26 cellular contexts compared by ENCODE assay signal in genomic region chr10:75957721-75958120, GRCh38.
DNase-seq lines count a peak whose midpoint lies in the region; ATAC-seq and TF ChIP-seq lines count a peak whose summit lies in the region.
"Had no signal": no experiment of that assay in that cellular context is flagged by ENCODE, and none has a peak within 500 bp of the region (broad histone marks: within the 10 kb centered on the region; RNA-seq: fewer than 3 reads in every experiment).

No MANE protein-coding gene starts in this region.

- H3K36me3 Mint-ChIP-seq in dendritic cell treated with granulocyte-macrophage colony-stimulating factor and Interleukin-4, amounts not matched to agents 40 ng/mL and 50 ng/mL, for 4 days (ENCODE audit: low read depth), result peaks cover 6% of the 10 kb centered on the region
- H3K36me3 Mint-ChIP-seq in nephron (ENCODE audit: low read depth) (no peaks in the 10 kb centered on the region), osteocyte (ENCODE audit: unreplicated experiment) (no peaks in the 10 kb centered on the region)
- no peaks in the 10 kb centered on the region for H3K36me3 Mint-ChIP-seq in activated T-cell treated with anti-CD3 and anti-CD28 coated beads, Interleukin-2, amount 50 U/mL, for 4 hours (ENCODE audit: insufficient read depth)
- H3K36me3 Mint-ChIP-seq: CD8-positive, alpha-beta memory T cell had no signal

- no peaks in the 10 kb centered on the region for H3K9me2 ChIP-seq in SK-N-SH

- no peaks in the 10 kb centered on the region for H4K20me1 ChIP-seq in SK-N-SH (ENCODE audit: insufficient read depth)

- intact Hi-C loops in dendritic cell treated with granulocyte-macrophage colony-stimulating factor and Interleukin-4, amounts not matched to agents 40 ng/mL and 50 ng/mL, for 4 days (cut with micrococcal nuclease), result no loop called here

- TF ChIP-seq EP300 in SK-N-SH (IDR thresholded peaks at IDR 0.05; ENCODE audit: borderline replicate concordance in 1 of 2, low read depth in 1 of 2, low read length in 1 of 2), result no peak

- H3K4me1 ChIP-seq in SK-N-SH (ENCODE audit: control insufficient read depth in 1 of 2, insufficient read depth in 2 of 2, low read depth in 1 of 2, low read length in 1 of 2), result no peaks in the 10 kb centered on the region
- H3K4me1 ChIP-seq: HAP-1, SJCRH30 had no signal

- H3K36me3 ChIP-seq in SK-N-SH (replicated peaks in 1 of 2; ENCODE audit: control insufficient read depth in 1 of 2, insufficient read depth in 2 of 2, low read length in 1 of 2), result no peaks in the 10 kb centered on the region
- H3K36me3 ChIP-seq: HAP-1, SJCRH30 had no signal

- H3K9ac ChIP-seq in SK-N-SH, result no peak overlapping the region

- H3F3A ChIP-seq in SK-N-SH (replicated peaks; ENCODE audit: insufficient read depth), result no peaks in the 10 kb centered on the region

- H3K27me3 Mint-ChIP-seq in dendritic cell treated with granulocyte-macrophage colony-stimulating factor and Interleukin-4, amounts not matched to agents 40 ng/mL and 50 ng/mL, for 4 days, result no peaks in the 10 kb centered on the region
- H3K27me3 Mint-ChIP-seq in nephron (ENCODE audit: low read depth), result peaks cover 13% of the 10 kb centered on the region
- peaks cover 14% of the 10 kb centered on the region for H3K27me3 Mint-ChIP-seq in osteocyte (ENCODE audit: unreplicated experiment)
- H3K27me3 Mint-ChIP-seq in activated T-cell treated with anti-CD3 and anti-CD28 coated beads, Interleukin-2, amount 50 U/mL, for 4 hours (ENCODE audit: low read depth), result no peaks in the 10 kb centered on the region
- H3K27me3 Mint-ChIP-seq: B cell; CD8-positive, alpha-beta memory T cell had no signal

- H2AFZ ChIP-seq in SK-N-SH (ENCODE audit: low read depth), result no peak overlapping the region

- no peak for TF ChIP-seq RAD21 in SK-N-SH (IDR thresholded peaks at IDR 0.05; ENCODE audit: low read length)

- H3K4me3 ChIP-seq in SK-N-SH (ENCODE audit: low read depth in 2 of 2, low read length in 1 of 2) (no peak overlapping the region), foreskin fibroblast (ENCODE audit: low read depth in 1 of 2, low read length in 2 of 2) (no peak overlapping the region)
- H3K4me3 ChIP-seq: HAP-1, SJCRH30 had no signal

- CTCF ChIA-PET in SK-N-SH (lab: Yijun Ruan, JAX), result interaction anchor here (0.6 to 1.7 kb wide), 3 partner anchors 12 to 1293 kb away, joined by 3 to 5 read pairs (median 3); no protein-coding TSS in a partner anchor

- WGBS in SK-N-SH (ENCODE audit: low lambda C conversion rate), result 85% methylated on average over 7 of the region's 7 CpGs

- H3K9me3 ChIP-seq in SK-N-SH, result no peaks in the 10 kb centered on the region
- H3K9me3 ChIP-seq: HAP-1, SJCRH30 had no signal

- no peaks in the 10 kb centered on the region for H3K27me3 ChIP-seq in SK-N-SH (ENCODE audit: insufficient read depth)
- H3K27me3 ChIP-seq: SJCRH30 had no signal

- no peak overlapping the region for H3K4me2 ChIP-seq in SK-N-SH

- H3K4me1 Mint-ChIP-seq in dendritic cell treated with granulocyte-macrophage colony-stimulating factor and Interleukin-4, amounts not matched to agents 40 ng/mL and 50 ng/mL, for 4 days (ENCODE audit: low read depth), result peaks cover 61% of the 10 kb centered on the region
- H3K4me1 Mint-ChIP-seq in nephron (peaks cover 13% of the 10 kb centered on the region), osteocyte (ENCODE audit: unreplicated experiment) (no peaks in the 10 kb centered on the region)
- no peaks in the 10 kb centered on the region for H3K4me1 Mint-ChIP-seq in activated T-cell treated with anti-CD3 and anti-CD28 coated beads, Interleukin-2, amount 50 U/mL, for 4 hours (ENCODE audit: low read depth)
- H3K4me1 Mint-ChIP-seq: B cell; CD8-positive, alpha-beta memory T cell had no signal

- no peak for TF ChIP-seq CTCF in nephron (IDR thresholded peaks at IDR 0.05; ENCODE audit: unreplicated experiment in 3 of 3)
- no peak for TF ChIP-seq CTCF in osteocyte (IDR thresholded peaks at IDR 0.05)
- TF ChIP-seq CTCF in SK-N-SH (IDR thresholded peaks at IDR 0.05), result no peak
- TF ChIP-seq CTCF in foreskin fibroblast (IDR thresholded peaks at IDR 0.05; ENCODE audit: low read depth, low read length), result no peak

- POLR2A ChIA-PET in SK-N-SH (lab: Yijun Ruan, JAX), result no interaction called here

- H3K79me2 ChIP-seq in SK-N-SH (ENCODE audit: insufficient read depth), result no peaks in the 10 kb centered on the region

- H3K27ac ChIP-seq in SK-N-SH (ENCODE audit: low read depth in 2 of 2, low read length in 1 of 2), result no peak overlapping the region
- H3K27ac ChIP-seq: C4-2B, SJCRH30 had no signal

- no peak overlapping the region for H3K4me3 Mint-ChIP-seq in dendritic cell treated with granulocyte-macrophage colony-stimulating factor and Interleukin-4, amounts not matched to agents 40 ng/mL and 50 ng/mL, for 4 days
- no peak overlapping the region for H3K4me3 Mint-ChIP-seq in nephron
- no peak overlapping the region for H3K4me3 Mint-ChIP-seq in osteocyte (ENCODE audit: unreplicated experiment)
- H3K4me3 Mint-ChIP-seq in activated T-cell treated with anti-CD3 and anti-CD28 coated beads, Interleukin-2, amount 50 U/mL, for 4 hours, result no peak overlapping the region
- H3K4me3 Mint-ChIP-seq: B cell; CD8-positive, alpha-beta memory T cell; HFFc6 had no signal

- ATAC-seq in activated T-cell treated with anti-CD3 and anti-CD28 coated beads, Interleukin-2, amount 50 U/mL, for 4 hours, result no peak
- ATAC-seq: PC-3, Right ventricle myocardium inferior had no signal

- H3K27ac Mint-ChIP-seq in dendritic cell treated with granulocyte-macrophage colony-stimulating factor and Interleukin-4, amounts not matched to agents 40 ng/mL and 50 ng/mL, for 4 days, result peak overlapping the region; percentile 21
- H3K27ac Mint-ChIP-seq in nephron (peak overlapping the region in 2 of 3 experiments; percentile 5 to 8), osteocyte (ENCODE audit: unreplicated experiment) (no peak overlapping the region)
- H3K27ac Mint-ChIP-seq: B cell; CD8-positive, alpha-beta memory T cell; HFFc6 had no signal

- no peaks in the 10 kb centered on the region for H3K9me3 Mint-ChIP-seq in dendritic cell treated with granulocyte-macrophage colony-stimulating factor and Interleukin-4, amounts not matched to agents 40 ng/mL and 50 ng/mL, for 4 days
- H3K9me3 Mint-ChIP-seq in nephron, result no peaks in the 10 kb centered on the region
- no peaks in the 10 kb centered on the region for H3K9me3 Mint-ChIP-seq in osteocyte (ENCODE audit: unreplicated experiment)
- H3K9me3 Mint-ChIP-seq in activated T-cell treated with anti-CD3 and anti-CD28 coated beads, Interleukin-2, amount 50 U/mL, for 4 hours, result no peaks in the 10 kb centered on the region
- H3K9me3 Mint-ChIP-seq: CD8-positive, alpha-beta memory T cell; HFFc6 had no signal

- peak; percentile 93 for DNase-seq in NCI-H82 (lab: John Stamatoyannopoulos, UW)
- no peak for DNase-seq in osteocyte (ENCODE audit: extremely low spot score, unreplicated experiment)
- no peak for DNase-seq in SK-N-SH
- DNase-seq in activated T-cell treated with anti-CD3 and anti-CD28 coated beads, Interleukin-2, amount 50 U/mL, for 4 hours, result no peak
- DNase-seq in foreskin fibroblast, result no peak
- DNase-seq: Calu3; CD8-positive, alpha-beta memory T cell; DMS79 treated with DMSO at 0.1 percent for 48 hours; GF-D8; GOT3; HFFc6; KBM-7; NCI-H1105; NCI-H2029; NCI-H226; NCI-H510A treated with DMSO at 0.1 percent for 48 hours; NCI-H748 treated with DMSO at 0.1 percent for 48 hours; NK-92 treated with Interleukin-12 subunit alpha and Interleukin-12 subunit beta, amount 100 ng/mL, for 24 hours; PC-3; SJCRH30 had no signal

TF ChIP-seq in SK-N-SH, 30 proteins besides CTCF, POLR2A, EP300 and RAD21:
- no peak for TF ChIP-seq FOXJ3 (CRISPR knock-in tag; IDR thresholded peaks at IDR 0.05)
- no peak for TF ChIP-seq FOXM1 (IDR thresholded peaks at IDR 0.05; ENCODE audit: low read depth)
- no peak for TF ChIP-seq POLR2AphosphoS5 (IDR thresholded peaks at IDR 0.05; ENCODE audit: low read depth, low read length)
- no peak for TF ChIP-seq NFIC (IDR thresholded peaks at IDR 0.05; ENCODE audit: borderline replicate concordance)
